ENCODE assay signal across 1 cellular context in genomic region chr1:94648225-94649007, GRCh38.
TF ChIP-seq lines count a peak whose summit lies in the region.

No MANE protein-coding gene starts in this region.

TF ChIP-seq in K562, 482 proteins besides CTCF, POLR2A, EP300 and RAD21 (continued from another document and continues in another):
- TF ChIP-seq CREB5 (CRISPR knock-in tag; IDR thresholded peaks at IDR 0.05) (no peak), PATZ1 (CRISPR knock-in tag; IDR thresholded peaks at IDR 0.05; ENCODE audit: borderline replicate concordance) (no peak), MGA (IDR thresholded peaks at IDR 0.05) (no peak), NCOA4 (IDR thresholded peaks at IDR 0.05; ENCODE audit: partially characterized antibody) (no peak), FOXA3 (CRISPR knock-in tag; conservative IDR thresholded peaks at IDR 0.05 in 1 of 2, IDR thresholded peaks at IDR 0.05 in 1 of 2) (no peak), PBX2 (CRISPR knock-in tag; IDR thresholded peaks at IDR 0.05; ENCODE audit: low read depth) (no peak), PBX2 (tag; conservative IDR thresholded peaks at IDR 0.05; ENCODE audit: low read depth) (0 out of 2 replicates have a peak, but pooled peaks have one; percentile 22), CCAR2 (IDR thresholded peaks at IDR 0.05; ENCODE audit: low read depth, low read length) (no peak), ZNF764 (CRISPR knock-in tag; IDR thresholded peaks at IDR 0.05; ENCODE audit: low read depth) (no peak), SNAPC5 (CRISPR knock-in tag; IDR thresholded peaks at IDR 0.05) (no peak), TEAD4 (IDR thresholded peaks at IDR 0.05; ENCODE audit: low read length) (peak; percentile 97), TEAD4 (CRISPR knock-in tag; IDR thresholded peaks at IDR 0.05; ENCODE audit: borderline replicate concordance) (no peak), ZNF830 (CRISPR knock-in tag; IDR thresholded peaks at IDR 0.05) (no peak), DMBX1 (CRISPR knock-in tag; IDR thresholded peaks at IDR 0.05; ENCODE audit: borderline replicate concordance) (0 out of 2 replicates have a peak, but pooled peaks have one; percentile 46), CTCFL (IDR thresholded peaks at IDR 0.05; ENCODE audit: borderline replicate concordance, insufficient read depth, low read depth, low read length, poor library complexity, severe bottlenecking) (no peak), DDX20 (tag; IDR thresholded peaks at IDR 0.05; ENCODE audit: low read depth) (no peak), EWSR1 (IDR thresholded peaks at IDR 0.05; ENCODE audit: borderline replicate concordance, low read depth, partially characterized antibody) (no peak), POU5F1 (IDR thresholded peaks at IDR 0.05; ENCODE audit: borderline replicate concordance, low read depth, low read length, partially characterized antibody) (no peak), ZNF609 (CRISPR knock-in tag; IDR thresholded peaks at IDR 0.05; ENCODE audit: borderline replicate concordance) (no peak), ZNF644 (tag; IDR thresholded peaks at IDR 0.05; ENCODE audit: low read depth) (no peak), ZSCAN29 (IDR thresholded peaks at IDR 0.05) (no peak), ZNF699 (CRISPR knock-in tag; IDR thresholded peaks at IDR 0.05; ENCODE audit: insufficient replicate concordance) (no peak), RBM22 (IDR thresholded peaks at IDR 0.05; ENCODE audit: low read depth, low read length, poor library complexity, severe bottlenecking) (no peak), GATAD2A (IDR thresholded peaks at IDR 0.05) (no peak), MEF2A (IDR thresholded peaks at IDR 0.05; ENCODE audit: control insufficient read depth, low read depth, low read length) (no peak), SRSF1 (IDR thresholded peaks at IDR 0.05; ENCODE audit: low read depth, low read length) (no peak), E2F5 (CRISPR knock-in tag; IDR thresholded peaks at IDR 0.05) (no peak), POLR2B (IDR thresholded peaks at IDR 0.05; ENCODE audit: low read depth, partially characterized antibody) (no peak)
